Comparison of ENCODE assay signal across 13 cellular contexts in genomic region chr6:15402401-15403045, GRCh38.
A peak's percentile ranks its signal among the peaks of the same experiment; 100 is the strongest.
DNase-seq lines count a peak whose midpoint lies in the region; ATAC-seq and TF ChIP-seq lines count a peak whose summit lies in the region.
"Had no signal": no experiment of that assay in that cellular context is flagged by ENCODE, and none has a peak within 500 bp of the region (broad histone marks: within the 10 kb centered on the region; RNA-seq: fewer than 3 reads in every experiment).

No MANE protein-coding gene starts in this region.

- no peaks in the 10 kb centered on the region for H3K36me3 ChIP-seq in rectal smooth muscle tissue (ENCODE audit: control insufficient read depth, insufficient read depth, low read length)
- H3K36me3 ChIP-seq: ovary had no signal

- ATAC-seq in T-helper 17 cell (no peak), HG03159 (IDR thresholded peaks at IDR 0.05; ENCODE audit: unreplicated experiment) (no peak)
- ATAC-seq: left cardiac atrium, Panc1 had no signal

- H3K27me3 ChIP-seq in rectal smooth muscle tissue (ENCODE audit: control insufficient read depth, insufficient read depth, low read length) = no peaks in the 10 kb centered on the region
- H3K27me3 ChIP-seq: ovary had no signal

- H3K27ac Mint-ChIP-seq in T-helper 2 cell treated with Interferon-gamma antibody and Interleukin-4, amounts not matched to agents 5 μg/mL and 100 μg/mL, for 36 hours = peak overlapping the region; percentile 78
- peak overlapping the region; percentile 80 for H3K27ac Mint-ChIP-seq in T-helper 17 cell

- H3K4me3 Mint-ChIP-seq in T-helper 2 cell treated with Interferon-gamma antibody and Interleukin-4, amounts not matched to agents 5 μg/mL and 100 μg/mL, for 36 hours = peak overlapping the region; percentile 59
- peak overlapping the region; percentile 60 for H3K4me3 Mint-ChIP-seq in T-helper 17 cell

- H3K9ac ChIP-seq in rectal smooth muscle tissue (ENCODE audit: low read length) = no peak overlapping the region

- no peaks in the 10 kb centered on the region for H3K27me3 Mint-ChIP-seq in T-helper 2 cell treated with Interferon-gamma antibody and Interleukin-4, amounts not matched to agents 5 μg/mL and 100 μg/mL, for 36 hours (ENCODE audit: low read depth)
- no peaks in the 10 kb centered on the region for H3K27me3 Mint-ChIP-seq in T-helper 17 cell

- H3K27ac ChIP-seq in rectal smooth muscle tissue (ENCODE audit: low read depth, low read length) = peak overlapping the region; percentile 15
- no peak overlapping the region for H3K27ac ChIP-seq in coronary artery
- H3K27ac ChIP-seq: ovary had no signal

- peaks cover 78% of the 10 kb centered on the region for H3K4me1 Mint-ChIP-seq in T-helper 2 cell treated with Interferon-gamma antibody and Interleukin-4, amounts not matched to agents 5 μg/mL and 100 μg/mL, for 36 hours (ENCODE audit: low read depth)
- H3K4me1 Mint-ChIP-seq in T-helper 17 cell = peaks cover 67% of the 10 kb centered on the region

- no peaks in the 10 kb centered on the region for H3K9me3 ChIP-seq in T-helper 17 cell (ENCODE audit: control insufficient read depth, low read length, poor library complexity, severe bottlenecking)
- H3K9me3 ChIP-seq: ovary had no signal

- H3K36me3 Mint-ChIP-seq in T-helper 2 cell treated with Interferon-gamma antibody and Interleukin-4, amounts not matched to agents 5 μg/mL and 100 μg/mL, for 36 hours (ENCODE audit: low read depth) = peaks cover 4% of the 10 kb centered on the region
- peaks cover 6% of the 10 kb centered on the region for H3K36me3 Mint-ChIP-seq in T-helper 17 cell (ENCODE audit: low read depth)

- no peak for DNase-seq in T-helper 2 cell treated with Interferon-gamma antibody and Interleukin-4, amounts not matched to agents 5 μg/mL and 100 μg/mL, for 36 hours (ENCODE audit: low spot score)
- DNase-seq in T-helper 2 cell (no peak), T-helper 17 cell (no peak), fibroblast of villous mesenchyme (ENCODE audit: low read depth) (peak; percentile 15), coronary artery (ENCODE audit: low spot score) (no peak), cerebellar nuclear complex (lab: John Stamatoyannopoulos, UW) (no peak)
- DNase-seq: left cardiac atrium; NCI-H226; ovary; stimulated activated CD4-positive, alpha-beta T cell treated with anti-CD3 and anti-CD28 coated beads, Interleukin-4, amount 100 ng/mL, for 4 hours had no signal

- no peak for TF ChIP-seq CTCF in fibroblast of villous mesenchyme (IDR thresholded peaks at IDR 0.05; ENCODE audit: insufficient read depth, low read depth, low read length)
- no peak for TF ChIP-seq CTCF in coronary artery (IDR thresholded peaks at IDR 0.05)

- no peaks in the 10 kb centered on the region for H3K9me3 Mint-ChIP-seq in T-helper 2 cell treated with Interferon-gamma antibody and Interleukin-4, amounts not matched to agents 5 μg/mL and 100 μg/mL, for 36 hours

- H3K4me3 ChIP-seq in fibroblast of villous mesenchyme (ENCODE audit: low read depth, low read length) (no peak overlapping the region), rectal smooth muscle tissue (ENCODE audit: low read length) (no peak overlapping the region), coronary artery (no peak overlapping the region)
- H3K4me3 ChIP-seq: ovary had no signal

- peaks cover 10% of the 10 kb centered on the region for H3K4me1 ChIP-seq in rectal smooth muscle tissue (ENCODE audit: control insufficient read depth, insufficient read depth, low read length)
